In the genomic region with DNA sequence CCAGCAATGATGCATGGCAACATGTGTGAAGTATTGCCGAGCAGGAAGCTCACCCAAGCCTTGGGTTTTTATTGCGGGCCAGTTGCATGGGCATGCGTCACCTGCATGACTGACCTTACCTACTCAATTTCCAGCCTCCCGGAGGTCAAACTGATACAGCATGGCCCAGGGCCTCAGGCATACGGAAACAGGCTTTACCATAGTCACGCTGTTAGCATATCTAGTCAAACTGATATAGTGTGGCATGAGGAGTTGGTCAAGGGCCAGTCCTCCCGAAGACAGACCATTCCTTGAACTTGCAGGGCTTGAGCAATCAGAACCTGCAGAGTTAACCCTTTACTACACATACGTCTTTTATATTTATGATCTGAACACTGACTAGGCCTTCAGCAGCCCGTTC, we compare ENCODE assay signal across 19 cellular contexts. TPM values are rescaled to one million over a fixed set of nuclear protein-coding genes. Genes with fewer than 3 reads are reported as not detected.
A peak's percentile ranks its signal among the peaks of the same experiment; 100 is the strongest.
DNase-seq lines count a peak whose midpoint lies in the region; ATAC-seq, FAIRE-seq and TF ChIP-seq lines count a peak whose summit lies in the region.
"Had no signal": no experiment of that assay in that cellular context is flagged by ENCODE, and none has a peak within 500 bp of the region (broad histone marks: within the 10 kb centered on the region; RNA-seq: fewer than 3 reads in every experiment).

No MANE protein-coding gene starts in this region.

- WGBS in HepG2 (ENCODE audit: low lambda C conversion rate): 25% methylated on average over 3 of the region's 9 CpGs
- 51% methylated on average over 3 of the region's 9 CpGs for WGBS in right lobe of liver (ENCODE audit: insufficient coverage, low coverage, low lambda C conversion rate, missing lambda C conversion rate)
- WGBS in hepatocyte (ENCODE audit: low lambda C conversion rate, missing lambda C conversion rate): 67% methylated on average over 9 of the region's 9 CpGs
- WGBS in smooth muscle cell (ENCODE audit: low lambda C conversion rate): 67% methylated on average over 9 of the region's 9 CpGs

- H3F3A ChIP-seq in smooth muscle cell (ENCODE audit: low read depth): no peaks in the 10 kb centered on the region

- no peak for FAIRE-seq in HepG2 (lab: Jason Lieb, UNC)
- FAIRE-seq: A549 had no signal

- BruUV-seq in HepG2 (replicated peaks; lab: Mats Ljungman, UMichigan): no TSS peak

- H3K4me1 Mint-ChIP-seq in T-helper 2 cell treated with Interferon-gamma antibody and Interleukin-4, amounts not matched to agents 5 μg/mL and 100 μg/mL, for 36 hours (ENCODE audit: low read depth): peaks cover 55% of the 10 kb centered on the region

- H2AFZ ChIP-seq in HepG2 (ENCODE audit: low read length): no peak overlapping the region
- H2AFZ ChIP-seq in hepatocyte: no peak overlapping the region
- no peak overlapping the region for H2AFZ ChIP-seq in smooth muscle cell (ENCODE audit: low read depth)

- H3K79me2 ChIP-seq in HepG2 (ENCODE audit: insufficient read depth, low read length) (no peaks in the 10 kb centered on the region), hepatocyte (no peaks in the 10 kb centered on the region), smooth muscle cell (ENCODE audit: low read depth) (no peaks in the 10 kb centered on the region)

- TF ChIP-seq CTCF in HepG2 (CRISPR knock-in tag; IDR thresholded peaks at IDR 0.05) (no peak), right lobe of liver (IDR thresholded peaks at IDR 0.05) (no peak), RWPE2 (IDR thresholded peaks at IDR 0.05; ENCODE audit: poor library complexity, severe bottlenecking) (no peak), hepatocyte (IDR thresholded peaks at IDR 0.05; ENCODE audit: poor library complexity) (no peak), smooth muscle cell (IDR thresholded peaks at IDR 0.05; ENCODE audit: borderline replicate concordance, insufficient read depth, poor library complexity, severe bottlenecking) (no peak)

- H3K9me3 ChIP-seq in HepG2 (ENCODE audit: low read length) (no peaks in the 10 kb centered on the region), right lobe of liver (no peaks in the 10 kb centered on the region), RWPE2 (ENCODE audit: severe bottlenecking) (no peaks in the 10 kb centered on the region), hepatocyte (ENCODE audit: low read depth) (no peaks in the 10 kb centered on the region), smooth muscle cell (replicated peaks; ENCODE audit: low read depth) (no peaks in the 10 kb centered on the region)
- H3K9me3 ChIP-seq: A549, BLaER1 had no signal

- H3K4me2 ChIP-seq in HepG2 (ENCODE audit: low read depth, low read length) (0 out of 2 replicates have a peak overlapping the region, but pooled peaks have one; percentile 2), hepatocyte (no peak overlapping the region), smooth muscle cell (no peak overlapping the region)
- H3K4me2 ChIP-seq: A549, BLaER1 had no signal

- no peaks in the 10 kb centered on the region for H4K20me1 ChIP-seq in HepG2 (ENCODE audit: insufficient read depth, low read length)
- H4K20me1 ChIP-seq in hepatocyte (ENCODE audit: insufficient read depth, poor library complexity, severe bottlenecking): no peaks in the 10 kb centered on the region
- H4K20me1 ChIP-seq in smooth muscle cell (ENCODE audit: low read depth): no peaks in the 10 kb centered on the region
- H4K20me1 ChIP-seq: BLaER1 had no signal

- POLR2A ChIA-PET in HepG2 (lab: Yijun Ruan, JAX): no interaction called here

- H3K36me3 Mint-ChIP-seq in T-helper 2 cell treated with Interferon-gamma antibody and Interleukin-4, amounts not matched to agents 5 μg/mL and 100 μg/mL, for 36 hours (ENCODE audit: low read depth): no peaks in the 10 kb centered on the region
- H3K36me3 Mint-ChIP-seq: CD8-positive, alpha-beta T cell had no signal

- DNase-seq in HepG2 (ENCODE audit: low spot score) (no peak), right lobe of liver (no peak), RWPE2 (ENCODE audit: low spot score) (no peak), hepatocyte (ENCODE audit: low spot score) (peak; percentile 26), smooth muscle cell (lab: John Stamatoyannopoulos, UW; ENCODE audit: unreplicated experiment) (no peak), CD1c-positive myeloid dendritic cell (ENCODE audit: extremely low spot score) (no peak), left ventricle myocardium superior (no peak)
- DNase-seq in T-helper 2 cell treated with Interferon-gamma antibody and Interleukin-4, amounts not matched to agents 5 μg/mL and 100 μg/mL, for 36 hours (ENCODE audit: low spot score): no peak
- DNase-seq: CD8-positive, alpha-beta T cell; DMS53; EL; GOT3; NCI-H1105; NCI-H2081; NK-92 treated with Interleukin-12 subunit alpha and Interleukin-12 subunit beta, amount 100 ng/mL, for 24 hours had no signal

- CTCF ChIA-PET in HepG2 (lab: Yijun Ruan, JAX; ENCODE audit: low intra/inter-chr PET ratio, low total read pairs): no interaction called here

- H3K4me3 ChIP-seq in HepG2 (replicated peaks in 1 of 3; ENCODE audit: insufficient read depth in 1 of 3, low read depth in 2 of 3, low read length in 3 of 3): no peak overlapping the region
- H3K4me3 ChIP-seq in right lobe of liver: no peak overlapping the region
- no peak overlapping the region for H3K4me3 ChIP-seq in RWPE2 (ENCODE audit: severe bottlenecking)
- no peak overlapping the region for H3K4me3 ChIP-seq in hepatocyte
- H3K4me3 ChIP-seq in smooth muscle cell: no peak overlapping the region
- H3K4me3 ChIP-seq: A549, BLaER1, GM12878 had no signal

- H3K27ac Mint-ChIP-seq in T-helper 2 cell treated with Interferon-gamma antibody and Interleukin-4, amounts not matched to agents 5 μg/mL and 100 μg/mL, for 36 hours: no peak overlapping the region
- H3K27ac Mint-ChIP-seq: CD8-positive, alpha-beta T cell had no signal

- TF ChIP-seq RAD21 in HepG2 (CRISPR knock-in tag; IDR thresholded peaks at IDR 0.05): no peak

- H3K27me3 Mint-ChIP-seq in T-helper 2 cell treated with Interferon-gamma antibody and Interleukin-4, amounts not matched to agents 5 μg/mL and 100 μg/mL, for 36 hours (ENCODE audit: low read depth): peaks cover 11% of the 10 kb centered on the region

- H3K4me3 Mint-ChIP-seq in T-helper 2 cell treated with Interferon-gamma antibody and Interleukin-4, amounts not matched to agents 5 μg/mL and 100 μg/mL, for 36 hours: no peak overlapping the region
- H3K4me3 Mint-ChIP-seq: CD8-positive, alpha-beta T cell had no signal

- H3K27me3 ChIP-seq in HepG2 (ENCODE audit: control insufficient read depth in 1 of 2, insufficient read depth in 2 of 2, low read length in 2 of 2) (no peaks in the 10 kb centered on the region; a peak in 2 of 5 replicates), right lobe of liver (no peaks in the 10 kb centered on the region), RWPE2 (ENCODE audit: insufficient read depth, poor library complexity, severe bottlenecking) (no peaks in the 10 kb centered on the region), hepatocyte (no peaks in the 10 kb centered on the region), smooth muscle cell (ENCODE audit: low read depth) (no peaks in the 10 kb centered on the region)
- H3K27me3 ChIP-seq: BLaER1 had no signal

- H3K9me3 Mint-ChIP-seq in T-helper 2 cell treated with Interferon-gamma antibody and Interleukin-4, amounts not matched to agents 5 μg/mL and 100 μg/mL, for 36 hours: no peaks in the 10 kb centered on the region
- H3K9me3 Mint-ChIP-seq: CD8-positive, alpha-beta T cell had no signal

- peak; percentile 63 for ATAC-seq in HepG2
- ATAC-seq in right lobe of liver: no peak
- ATAC-seq in RWPE2 (ENCODE audit: low read depth): no peak
- no peak for ATAC-seq in left ventricle myocardium superior
- ATAC-seq: A549; CD8-positive, alpha-beta T cell had no signal

- no peak overlapping the region for H3K27ac ChIP-seq in HepG2 (ENCODE audit: extremely low read length, insufficient read depth, low read length)
- no peak overlapping the region for H3K27ac ChIP-seq in right lobe of liver
- H3K27ac ChIP-seq in RWPE2 (ENCODE audit: poor library complexity, severe bottlenecking): peak overlapping the region; percentile 8
- peak overlapping the region; percentile 73 for H3K27ac ChIP-seq in hepatocyte
- peak overlapping the region; percentile 58 for H3K27ac ChIP-seq in smooth muscle cell (ENCODE audit: low read depth)
- H3K27ac ChIP-seq: A549, BLaER1, RWPE1 had no signal

- TF ChIP-seq POLR2A in HepG2 (IDR thresholded peaks at IDR 0.05; ENCODE audit: insufficient read depth in 1 of 2, low read depth in 2 of 2, low read length in 2 of 2) (no peak), right lobe of liver (IDR thresholded peaks at IDR 0.05) (no peak)

- H3K9me2 ChIP-seq in hepatocyte (replicated peaks; ENCODE audit: insufficient read depth): no peaks in the 10 kb centered on the region

- H3K4me1 ChIP-seq in HepG2 (ENCODE audit: insufficient read depth, low read length): peaks cover 8% of the 10 kb centered on the region; the same call in 1 of the 2 replicates
- no peaks in the 10 kb centered on the region for H3K4me1 ChIP-seq in right lobe of liver
- H3K4me1 ChIP-seq in RWPE2 (ENCODE audit: insufficient read depth, poor library complexity, severe bottlenecking): peaks cover 5% of the 10 kb centered on the region
- no peaks in the 10 kb centered on the region for H3K4me1 ChIP-seq in hepatocyte (ENCODE audit: insufficient read depth)
- no peaks in the 10 kb centered on the region for H3K4me1 ChIP-seq in smooth muscle cell (ENCODE audit: low read depth)

- H3K9ac ChIP-seq in HepG2 (ENCODE audit: insufficient read depth, low read depth, low read length) (no peak overlapping the region), smooth muscle cell (ENCODE audit: low read depth) (peak overlapping the region; percentile 17)
- H3K9ac ChIP-seq: BLaER1 had no signal

- in situ Hi-C loops in HepG2 (cut with HindIII; ENCODE audit: extremely low pct_ligation_motif_present, low pct_unique_long_range_greater_than_20kb): loop anchor here (10.0 kb wide), 1 partner anchor 98 kb away; no protein-coding TSS in a partner anchor

- intact Hi-C loops in HepG2 (cut with micrococcal nuclease; ENCODE audit: unreplicated experiment) (loop anchor here (10.0 kb wide), 1 partner anchor 178 kb away; no protein-coding TSS in a partner anchor), right lobe of liver (cut with DNase I) (loop anchor here in 1 of 2 donors (10.0 kb wide), 1 partner anchor 258 kb away; no protein-coding TSS in a partner anchor), left ventricle myocardium superior (cut with micrococcal nuclease) (loop anchor here (10.0 kb wide), 1 partner anchor 258 kb away; no protein-coding TSS in a partner anchor)

- TF ChIP-seq EP300 in HepG2 (IDR thresholded peaks at IDR 0.05; ENCODE audit: low read depth in 2 of 2, low read length in 2 of 2) (no peak), HepG2 (CRISPR knock-in tag; IDR thresholded peaks at IDR 0.05; ENCODE audit: borderline replicate concordance) (no peak)

- H3K36me3 ChIP-seq in HepG2 (replicated peaks in 1 of 2; ENCODE audit: control insufficient read depth in 1 of 2, insufficient read depth in 2 of 2, low read length in 2 of 2) (no peaks in the 10 kb centered on the region), right lobe of liver (no peaks in the 10 kb centered on the region), RWPE2 (ENCODE audit: low read depth) (no peaks in the 10 kb centered on the region), hepatocyte (replicated peaks; ENCODE audit: insufficient read depth, low read depth) (no peaks in the 10 kb centered on the region), smooth muscle cell (ENCODE audit: low read depth) (no peaks in the 10 kb centered on the region)
- H3K36me3 ChIP-seq: BLaER1 had no signal

RNA-seq across cellular contexts. Expression of a gene that starts 6.4 kb away (rescaled TPM):
- 36.7 and 38.9 TPM in 2 replicates for total RNA-seq in HepG2 (2016; rRNA removed; fragmentation: Illumina TruSeq; extraction: Trizol)
- 14.3 and 14.5 TPM in 2 replicates for total RNA-seq in HepG2 (2016; cell fraction: cytosol; rRNA removed; fragmentation: Illumina TruSeq; extraction: Trizol; ENCODE audit: low read depth)
- total RNA-seq in HepG2 (2016; cell fraction: insoluble cytoplasmic fraction; rRNA removed; fragmentation: Illumina TruSeq; extraction: Trizol): 35.6 and 46.0 TPM in 2 replicates
- 26.7 and 28.3 TPM in 2 replicates for total RNA-seq in HepG2 (2016; cell fraction: membrane; rRNA removed; fragmentation: Illumina TruSeq; extraction: Trizol)
- 21.1 and 25.5 TPM in 2 replicates for total RNA-seq in HepG2 (2016; cell fraction: nucleus; rRNA removed; fragmentation: Illumina TruSeq; extraction: Trizol)
- 33.8 and 37.1 TPM in 2 replicates for polyA plus RNA-seq in HepG2 (2011; rRNA removed)
- 24.9 and 28.8 TPM in 2 replicates for polyA plus RNA-seq in HepG2 (2011; cell fraction: cytosol; rRNA removed)
- polyA plus RNA-seq in HepG2 (2011; cell fraction: nucleus; rRNA removed): 31.1 and 32.0 TPM in 2 replicates
- 27.3 and 33.7 TPM in 2 replicates for polyA plus RNA-seq in HepG2 (2012)
- 15.2 and 18.8 TPM in 2 replicates for polyA plus RNA-seq in HepG2 (2016; cell fraction: cytosol; fragmentation: Illumina TruSeq; extraction: Trizol; ENCODE audit: low read depth)
- polyA plus RNA-seq in HepG2 (2016; cell fraction: insoluble cytoplasmic fraction; fragmentation: Illumina TruSeq; extraction: Trizol; ENCODE audit: low read depth): 43.1 and 44.3 TPM in 2 replicates
- 25.1 and 26.7 TPM in 2 replicates for polyA plus RNA-seq in HepG2 (2016; cell fraction: membrane; fragmentation: Illumina TruSeq; extraction: Trizol; ENCODE audit: low read depth)
- polyA plus RNA-seq in HepG2 (2016; cell fraction: nucleus; fragmentation: Illumina TruSeq; extraction: Trizol; ENCODE audit: insufficient read depth, low read depth): 36.8 and 39.4 TPM in 2 replicates
- 15.3 and 23.4 TPM in 2 replicates for polyA minus RNA-seq in HepG2 (2011; rRNA and poly(A)+ RNA removed; ENCODE audit: low replicate concordance)
- polyA minus RNA-seq in HepG2 (2011; cell fraction: cytosol; rRNA and poly(A)+ RNA removed): 9.5 and 11.6 TPM in 2 replicates
- polyA minus RNA-seq in HepG2 (2011; cell fraction: nucleus; rRNA and poly(A)+ RNA removed): 16.8 and 16.9 TPM in 2 replicates
- 1 to 10 TPM; 4.0 to 7.1 (median 4.7) TPM for total RNA-seq in right lobe of liver
- 47.9 and 52.9 TPM in 2 replicates for total RNA-seq in hepatocyte
- 35.4 and 37.1 TPM in 2 replicates for polyA plus RNA-seq in hepatocyte
- 39.3 and 45.7 TPM in 2 replicates for total RNA-seq in smooth muscle cell
- 39.2 and 41.8 TPM in 2 replicates for polyA plus RNA-seq in smooth muscle cell
- total RNA-seq in left ventricle myocardium superior: 8.3 TPM

RNA-seq across cellular contexts. Expression of a gene that starts 21.9 kb away (rescaled TPM):
- total RNA-seq in HepG2 (2016; rRNA removed; fragmentation: Illumina TruSeq; extraction: Trizol): 0.11 TPM in 1 of 2 replicates, not detected in the other
- total RNA-seq in HepG2 (2016; cell fraction: cytosol; rRNA removed; fragmentation: Illumina TruSeq; extraction: Trizol; ENCODE audit: low read depth): not detected in 2 replicates
- total RNA-seq in HepG2 (2016; cell fraction: insoluble cytoplasmic fraction; rRNA removed; fragmentation: Illumina TruSeq; extraction: Trizol): 0.13 and 0.18 TPM in 2 replicates
- 0.12 and 0.14 TPM in 2 replicates for total RNA-seq in HepG2 (2016; cell fraction: membrane; rRNA removed; fragmentation: Illumina TruSeq; extraction: Trizol)
- total RNA-seq in HepG2 (2016; cell fraction: nucleus; rRNA removed; fragmentation: Illumina TruSeq; extraction: Trizol): 0.19 TPM in 1 of 2 replicates, not detected in the other
- polyA plus RNA-seq in HepG2 (2011; rRNA removed): 0.03 and 0.08 TPM in 2 replicates
- polyA plus RNA-seq in HepG2 (2011; cell fraction: cytosol; rRNA removed): 0.08 TPM in 1 of 2 replicates, not detected in the other
- 0.10 TPM in 1 of 2 replicates, not detected in the other for polyA plus RNA-seq in HepG2 (2011; cell fraction: nucleus; rRNA removed)
- polyA plus RNA-seq in HepG2 (2012): 0.07 TPM in 1 of 2 replicates, not detected in the other
- 0.06 and 0.07 TPM in 2 replicates for polyA plus RNA-seq in HepG2 (2016; cell fraction: cytosol; fragmentation: Illumina TruSeq; extraction: Trizol; ENCODE audit: low read depth)
- 0.11 and 0.14 TPM in 2 replicates for polyA plus RNA-seq in HepG2 (2016; cell fraction: insoluble cytoplasmic fraction; fragmentation: Illumina TruSeq; extraction: Trizol; ENCODE audit: low read depth)
- 0.19 TPM in 1 of 2 replicates, not detected in the other for polyA plus RNA-seq in HepG2 (2016; cell fraction: membrane; fragmentation: Illumina TruSeq; extraction: Trizol; ENCODE audit: low read depth)
- polyA plus RNA-seq in HepG2 (2016; cell fraction: nucleus; fragmentation: Illumina TruSeq; extraction: Trizol; ENCODE audit: insufficient read depth, low read depth): 0.23 TPM in 1 of 2 replicates, not detected in the other
- 0.14 TPM in 1 of 2 replicates, not detected in the other for polyA minus RNA-seq in HepG2 (2011; rRNA and poly(A)+ RNA removed; ENCODE audit: low replicate concordance)
- not detected in 2 replicates for polyA minus RNA-seq in HepG2 (2011; cell fraction: cytosol; rRNA and poly(A)+ RNA removed)
- 0.26 TPM in 1 of 2 replicates, not detected in the other for polyA minus RNA-seq in HepG2 (2011; cell fraction: nucleus; rRNA and poly(A)+ RNA removed)
- under 1 TPM; 0.14 to 0.99 (median 0.37) TPM for total RNA-seq in right lobe of liver
- 0.23 and 0.76 TPM in 2 replicates for total RNA-seq in hepatocyte
- polyA plus RNA-seq in hepatocyte: 0.60 and 1.5 TPM in 2 replicates
- total RNA-seq in smooth muscle cell: 0.31 and 0.99 TPM in 2 replicates
- 0.12 and 0.50 TPM in 2 replicates for polyA plus RNA-seq in smooth muscle cell
- total RNA-seq in left ventricle myocardium superior: 0.17 TPM

RNA-seq across cellular contexts. Expression of a gene that starts 22.9 kb away (rescaled TPM):
- 10.5 and 13.2 TPM in 2 replicates for total RNA-seq in HepG2 (2016; rRNA removed; fragmentation: Illumina TruSeq; extraction: Trizol)
- total RNA-seq in HepG2 (2016; cell fraction: cytosol; rRNA removed; fragmentation: Illumina TruSeq; extraction: Trizol; ENCODE audit: low read depth): 1.8 TPM in 2 replicates
- total RNA-seq in HepG2 (2016; cell fraction: insoluble cytoplasmic fraction; rRNA removed; fragmentation: Illumina TruSeq; extraction: Trizol): 9.5 and 13.6 TPM in 2 replicates
- total RNA-seq in HepG2 (2016; cell fraction: membrane; rRNA removed; fragmentation: Illumina TruSeq; extraction: Trizol): 3.0 and 3.7 TPM in 2 replicates
- 17.5 and 19.5 TPM in 2 replicates for total RNA-seq in HepG2 (2016; cell fraction: nucleus; rRNA removed; fragmentation: Illumina TruSeq; extraction: Trizol)
- polyA plus RNA-seq in HepG2 (2011; rRNA removed): 12.9 and 14.5 TPM in 2 replicates
- polyA plus RNA-seq in HepG2 (2011; cell fraction: cytosol; rRNA removed): 7.9 and 12.5 TPM in 2 replicates
- polyA plus RNA-seq in HepG2 (2011; cell fraction: nucleus; rRNA removed): 3.8 and 5.4 TPM in 2 replicates
- 12.0 and 12.6 TPM in 2 replicates for polyA plus RNA-seq in HepG2 (2012)
- 0.79 and 0.95 TPM in 2 replicates for polyA plus RNA-seq in HepG2 (2016; cell fraction: cytosol; fragmentation: Illumina TruSeq; extraction: Trizol; ENCODE audit: low read depth)
- 8.2 and 8.6 TPM in 2 replicates for polyA plus RNA-seq in HepG2 (2016; cell fraction: insoluble cytoplasmic fraction; fragmentation: Illumina TruSeq; extraction: Trizol; ENCODE audit: low read depth)
- polyA plus RNA-seq in HepG2 (2016; cell fraction: membrane; fragmentation: Illumina TruSeq; extraction: Trizol; ENCODE audit: low read depth): 1.6 and 2.6 TPM in 2 replicates
- polyA plus RNA-seq in HepG2 (2016; cell fraction: nucleus; fragmentation: Illumina TruSeq; extraction: Trizol; ENCODE audit: insufficient read depth, low read depth): 15.9 and 18.8 TPM in 2 replicates
- polyA minus RNA-seq in HepG2 (2011; rRNA and poly(A)+ RNA removed; ENCODE audit: low replicate concordance): 16.3 and 37.0 TPM in 2 replicates
- polyA minus RNA-seq in HepG2 (2011; cell fraction: cytosol; rRNA and poly(A)+ RNA removed): 11.0 and 13.5 TPM in 2 replicates
- polyA minus RNA-seq in HepG2 (2011; cell fraction: nucleus; rRNA and poly(A)+ RNA removed): 26.9 and 31.3 TPM in 2 replicates
- total RNA-seq in right lobe of liver: 10 to 100 TPM; 16.5 to 24.4 (median 20.4) TPM
- total RNA-seq in hepatocyte: 27.8 and 29.8 TPM in 2 replicates
- polyA plus RNA-seq in hepatocyte: 13.4 and 15.3 TPM in 2 replicates
- 22.9 and 25.5 TPM in 2 replicates for total RNA-seq in smooth muscle cell
- polyA plus RNA-seq in smooth muscle cell: 7.8 and 9.3 TPM in 2 replicates
- 12.8 TPM for total RNA-seq in left ventricle myocardium superior

RNA-seq across cellular contexts. Expression of a gene that starts 36.2 kb away (rescaled TPM):
- total RNA-seq in HepG2 (2016; rRNA removed; fragmentation: Illumina TruSeq; extraction: Trizol) (not detected in 2 replicates), right lobe of liver (under 1 TPM in 1 of 6 experiments, not detected in 5; 0.20 TPM), hepatocyte (0.16 and 3.0 TPM in 2 replicates), smooth muscle cell (0.40 TPM in 1 of 2 replicates, not detected in the other), left ventricle myocardium superior (not detected)
- total RNA-seq in HepG2 (2016; cell fraction: cytosol; rRNA removed; fragmentation: Illumina TruSeq; extraction: Trizol; ENCODE audit: low read depth): not detected in 2 replicates
- total RNA-seq in HepG2 (2016; cell fraction: insoluble cytoplasmic fraction; rRNA removed; fragmentation: Illumina TruSeq; extraction: Trizol): 0.06 TPM in 1 of 2 replicates, not detected in the other
- total RNA-seq in HepG2 (2016; cell fraction: membrane; rRNA removed; fragmentation: Illumina TruSeq; extraction: Trizol): 0.15 TPM in 1 of 2 replicates, not detected in the other
- total RNA-seq in HepG2 (2016; cell fraction: nucleus; rRNA removed; fragmentation: Illumina TruSeq; extraction: Trizol): not detected in 2 replicates
- polyA plus RNA-seq in HepG2 (2011; rRNA removed) (not detected in 2 replicates), hepatocyte (0.31 and 0.75 TPM in 2 replicates), smooth muscle cell (0.35 TPM in 1 of 2 replicates, not detected in the other)
- polyA plus RNA-seq in HepG2 (2011; cell fraction: cytosol; rRNA removed): 0.04 and 0.09 TPM in 2 replicates
- polyA plus RNA-seq in HepG2 (2011; cell fraction: nucleus; rRNA removed): not detected in 2 replicates
- not detected in 2 replicates for polyA plus RNA-seq in HepG2 (2012)
- polyA plus RNA-seq in HepG2 (2016; cell fraction: cytosol; fragmentation: Illumina TruSeq; extraction: Trizol; ENCODE audit: low read depth): not detected in 2 replicates
- not detected in 2 replicates for polyA plus RNA-seq in HepG2 (2016; cell fraction: insoluble cytoplasmic fraction; fragmentation: Illumina TruSeq; extraction: Trizol; ENCODE audit: low read depth)
- not detected in 2 replicates for polyA plus RNA-seq in HepG2 (2016; cell fraction: membrane; fragmentation: Illumina TruSeq; extraction: Trizol; ENCODE audit: low read depth)
- polyA plus RNA-seq in HepG2 (2016; cell fraction: nucleus; fragmentation: Illumina TruSeq; extraction: Trizol; ENCODE audit: insufficient read depth, low read depth): not detected in 2 replicates
- polyA minus RNA-seq in HepG2 (2011; rRNA and poly(A)+ RNA removed; ENCODE audit: low replicate concordance): 0.19 TPM in 1 of 2 replicates, not detected in the other
- polyA minus RNA-seq in HepG2 (2011; cell fraction: cytosol; rRNA and poly(A)+ RNA removed): not detected in 2 replicates
- polyA minus RNA-seq in HepG2 (2011; cell fraction: nucleus; rRNA and poly(A)+ RNA removed): not detected in 2 replicates
- total RNA-seq: CD8-positive, alpha-beta T cell had no signal

Comparison
In these comparisons a context has a peak if more than half of its experiments do, and no peak if none do; other contexts are left out.
1. H3K27ac ChIP-seq: peak in RWPE2 (single experiment), hepatocyte (single experiment) and smooth muscle cell (single experiment); none in HepG2 (single experiment) and right lobe of liver (0 of 3).